ENCODE assay signal across 8 cellular contexts in the genomic region with DNA sequence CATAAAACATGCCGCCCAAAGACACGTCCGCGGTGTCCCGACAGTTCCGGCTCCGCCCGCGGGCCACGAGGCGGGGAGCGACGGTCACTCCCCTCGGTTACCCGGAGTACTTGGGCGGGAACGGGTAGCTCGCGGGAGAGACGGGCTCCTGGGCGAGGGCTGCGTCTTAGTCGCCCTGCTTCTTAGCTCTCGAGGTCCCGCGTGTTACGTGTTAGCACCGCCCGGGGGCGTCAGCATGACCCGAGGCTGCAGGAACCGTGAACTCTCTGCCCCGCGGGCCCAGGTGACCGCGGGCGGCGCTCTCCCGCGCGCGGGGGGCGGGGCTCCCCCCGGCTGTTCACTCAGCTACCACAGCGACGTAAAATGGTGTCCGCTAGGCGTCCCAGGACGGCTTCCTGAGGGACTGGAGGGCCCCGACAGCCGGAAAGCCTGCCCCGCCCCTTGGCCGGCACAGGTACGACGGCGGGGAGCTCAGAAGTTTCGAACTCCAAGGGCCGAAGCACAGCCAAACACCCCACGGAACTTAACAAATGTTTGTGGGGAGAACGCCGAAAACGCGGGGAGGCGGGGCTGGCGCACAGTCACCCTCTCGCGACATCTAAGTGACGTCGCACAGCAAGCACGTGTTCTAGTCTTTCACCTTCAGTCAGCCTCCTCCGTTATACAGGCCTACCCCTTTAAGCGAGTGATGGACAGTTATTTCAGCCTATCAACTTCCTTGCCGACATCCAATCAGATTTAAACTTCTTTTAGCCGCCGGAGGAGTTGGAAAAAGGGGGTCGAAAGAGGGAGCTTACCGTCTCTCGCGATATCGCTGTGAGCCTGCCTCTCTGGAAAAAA. TPM values are rescaled to one million over a fixed set of nuclear protein-coding genes. Genes with fewer than 3 reads are reported as not detected.
DNase-seq lines count a peak whose midpoint lies in the region; ATAC-seq and TF ChIP-seq lines count a peak whose summit lies in the region.

No MANE protein-coding gene starts in this region.

- ATAC-seq in GM18499 (IDR thresholded peaks at IDR 0.05; ENCODE audit: insufficient read depth, unreplicated experiment) (peak; percentile 54), HG02885 (IDR thresholded peaks at IDR 0.05; ENCODE audit: poor library complexity, unreplicated experiment) (peak; percentile 70)

- H3K79me2 ChIP-seq in hepatocyte = peaks cover 37% of the 10 kb centered on the region

- H3K4me1 ChIP-seq in hepatocyte (ENCODE audit: insufficient read depth) = peaks cover 21% of the 10 kb centered on the region

- no peaks in the 10 kb centered on the region for H3K9me2 ChIP-seq in hepatocyte (replicated peaks; ENCODE audit: insufficient read depth)

- no peaks in the 10 kb centered on the region for H3K36me3 ChIP-seq in hepatocyte (replicated peaks; ENCODE audit: insufficient read depth, low read depth)

- H3K4me3 ChIP-seq in hepatocyte = peak overlapping the region; percentile 27
- H3K4me3 ChIP-seq in retinal pigment epithelial cell (ENCODE audit: low read length) = peak overlapping the region; percentile 83

- H3K27ac ChIP-seq in angular gyrus (ENCODE audit: low read depth, low read length) = peak overlapping the region; percentile 96
- H3K27ac ChIP-seq in hepatocyte = peak overlapping the region; percentile 94

- H3K9me3 ChIP-seq in hepatocyte (ENCODE audit: low read depth) = no peaks in the 10 kb centered on the region

- TF ChIP-seq CTCF in hepatocyte (IDR thresholded peaks at IDR 0.05; ENCODE audit: poor library complexity) (peak; percentile 55), retinal pigment epithelial cell (conservative IDR thresholded peaks at IDR 0.05; ENCODE audit: low read depth, low read length) (peak; percentile 28)

- WGBS in hepatocyte (ENCODE audit: low lambda C conversion rate, missing lambda C conversion rate) = under 1% methylated on average over 80 of the region's 80 CpGs

- H4K20me1 ChIP-seq in hepatocyte (ENCODE audit: insufficient read depth, poor library complexity, severe bottlenecking) = peaks cover 20% of the 10 kb centered on the region

- H2AFZ ChIP-seq in hepatocyte = peak overlapping the region; percentile 30

- H3K27me3 ChIP-seq in hepatocyte = no peaks in the 10 kb centered on the region

- H3K4me2 ChIP-seq in hepatocyte = peak overlapping the region; percentile 85

- DNase-seq in NCI-H1694 (lab: John Stamatoyannopoulos, UW) = peak; percentile 100
- peak; percentile 87 to 99 (median 92) for DNase-seq in T-helper 1 cell
- DNase-seq in hepatocyte (ENCODE audit: low spot score) = peak; percentile 97
- DNase-seq in retinal pigment epithelial cell (ENCODE audit: low read depth) = peak; percentile 100
- no peak for DNase-seq in islet precursor cell

RNA-seq across cellular contexts. Expression of a gene that starts 0.8 kb away (rescaled TPM):
- total RNA-seq in hepatocyte = 31.3 and 36.8 TPM in 2 replicates
- polyA plus RNA-seq in hepatocyte = 7.0 and 7.9 TPM in 2 replicates

RNA-seq across cellular contexts. Expression of a gene that starts 52.4 kb away (rescaled TPM):
- 16.2 and 16.4 TPM in 2 replicates for total RNA-seq in hepatocyte
- 8.3 and 10.7 TPM in 2 replicates for polyA plus RNA-seq in hepatocyte
